Comparison of ENCODE assay signal across 9 cellular contexts in genomic region chr6:121932071-121933009, GRCh38.
DNase-seq lines count a peak whose midpoint lies in the region; ATAC-seq and TF ChIP-seq lines count a peak whose summit lies in the region.
"Had no signal": no experiment of that assay in that cellular context is flagged by ENCODE, and none has a peak within 500 bp of the region (broad histone marks: within the 10 kb centered on the region; RNA-seq: fewer than 3 reads in every experiment).

No MANE protein-coding gene starts in this region.

- peaks cover 34% of the 10 kb centered on the region for H3K4me1 ChIP-seq in HUES6 (ENCODE audit: control insufficient read depth, insufficient read depth, low read length)
- H3K4me1 ChIP-seq in lower lobe of right lung: no peaks in the 10 kb centered on the region

- no peaks in the 10 kb centered on the region for H3K36me3 Mint-ChIP-seq in stimulated activated effector memory CD8-positive, alpha-beta T cell treated with anti-CD3 and anti-CD28 coated beads, Interleukin-12 subunit alpha, Interleukin-12 subunit beta, amount 100 ng/mL, for 72 hours
- H3K36me3 Mint-ChIP-seq in stimulated activated naive B cell treated with anti-CD40 and anti-IgM and Interleukin-4, amounts not matched to agents 10 μg/mL and 1 μg/mL and 100 μg/mL, for 72 hours: no peaks in the 10 kb centered on the region
- H3K36me3 Mint-ChIP-seq: natural killer cell treated with Interleukin-12 subunit alpha and Interleukin-12 subunit beta and Interleukin-15 and Interleukin-18, amount 100 ng/mL, for 72 hours had no signal

- peak overlapping the region; percentile 68 for H3K9ac ChIP-seq in HUES6 (ENCODE audit: low read length)

- no peak for TF ChIP-seq CTCF in lower lobe of right lung (IDR thresholded peaks at IDR 0.05)

- peak overlapping the region; percentile 58; the same call in 1 of the 2 replicates for H3K27ac ChIP-seq in HUES6 (ENCODE audit: low read depth, low read length)
- H3K27ac ChIP-seq in lower lobe of right lung: no peak overlapping the region

- H3K36me3 ChIP-seq in HUES6 (ENCODE audit: control insufficient read depth, insufficient read depth, low read length): no peaks in the 10 kb centered on the region
- H3K36me3 ChIP-seq in lower lobe of right lung: no peaks in the 10 kb centered on the region

- no peaks in the 10 kb centered on the region for H3K4me1 Mint-ChIP-seq in stimulated activated effector memory CD8-positive, alpha-beta T cell treated with anti-CD3 and anti-CD28 coated beads, Interleukin-12 subunit alpha, Interleukin-12 subunit beta, amount 100 ng/mL, for 72 hours
- H3K4me1 Mint-ChIP-seq in stimulated activated naive B cell treated with anti-CD40 and anti-IgM and Interleukin-4, amounts not matched to agents 10 μg/mL and 1 μg/mL and 100 μg/mL, for 72 hours: no peaks in the 10 kb centered on the region

- no peaks in the 10 kb centered on the region for H3K27me3 Mint-ChIP-seq in stimulated activated naive B cell treated with anti-CD40 and anti-IgM and Interleukin-4, amounts not matched to agents 10 μg/mL and 1 μg/mL and 100 μg/mL, for 72 hours
- H3K27me3 Mint-ChIP-seq: natural killer cell treated with Interleukin-12 subunit alpha and Interleukin-12 subunit beta and Interleukin-15 and Interleukin-18, amount 100 ng/mL, for 72 hours had no signal

- H3K4me3 ChIP-seq in HUES6 (ENCODE audit: low read depth, low read length) (peak overlapping the region; percentile 22; the same call in 1 of the 2 replicates), lower lobe of right lung (no peak overlapping the region)

- no peaks in the 10 kb centered on the region for H3K27me3 ChIP-seq in HUES6 (ENCODE audit: control insufficient read depth, insufficient read depth, low read length)
- no peaks in the 10 kb centered on the region for H3K27me3 ChIP-seq in lower lobe of right lung (ENCODE audit: low read depth)

- H3K4me3 Mint-ChIP-seq in stimulated activated effector memory CD8-positive, alpha-beta T cell treated with anti-CD3 and anti-CD28 coated beads, Interleukin-12 subunit alpha, Interleukin-12 subunit beta, amount 100 ng/mL, for 72 hours: no peak overlapping the region
- no peak overlapping the region for H3K4me3 Mint-ChIP-seq in stimulated activated naive B cell treated with anti-CD40 and anti-IgM and Interleukin-4, amounts not matched to agents 10 μg/mL and 1 μg/mL and 100 μg/mL, for 72 hours
- H3K4me3 Mint-ChIP-seq: natural killer cell treated with Interleukin-12 subunit alpha and Interleukin-12 subunit beta and Interleukin-15 and Interleukin-18, amount 100 ng/mL, for 72 hours had no signal

- H3K27ac Mint-ChIP-seq in stimulated activated effector memory CD8-positive, alpha-beta T cell treated with anti-CD3 and anti-CD28 coated beads, Interleukin-12 subunit alpha, Interleukin-12 subunit beta, amount 100 ng/mL, for 72 hours: no peak overlapping the region
- no peak overlapping the region for H3K27ac Mint-ChIP-seq in stimulated activated naive B cell treated with anti-CD40 and anti-IgM and Interleukin-4, amounts not matched to agents 10 μg/mL and 1 μg/mL and 100 μg/mL, for 72 hours
- H3K27ac Mint-ChIP-seq: natural killer cell treated with Interleukin-12 subunit alpha and Interleukin-12 subunit beta and Interleukin-15 and Interleukin-18, amount 100 ng/mL, for 72 hours had no signal

- intact Hi-C loops in lower lobe of right lung (cut with DNase I): no loop called here

- DNase-seq in AG08395 (ENCODE audit: low spot score): peak; percentile 91
- DNase-seq in dedifferentiated amniotic fluid mesenchymal stem cell (ENCODE audit: extremely low spot score): peak; percentile 95
- DNase-seq in lower lobe of right lung: peak; percentile 39
- DNase-seq in stimulated activated effector memory CD8-positive, alpha-beta T cell treated with anti-CD3 and anti-CD28 coated beads, Interleukin-12 subunit alpha, Interleukin-12 subunit beta, amount 100 ng/mL, for 72 hours (ENCODE audit: low spot score in 2 of 2): no peak
- DNase-seq in NOMO-1 treated with dmso at 0.1 percent for 144 hours (lab: John Stamatoyannopoulos, UW; ENCODE audit: unreplicated experiment): no peak
- no peak for DNase-seq in RPMI8226
- no peak for DNase-seq in stimulated activated naive B cell treated with anti-CD40 and anti-IgM and Interleukin-4, amounts not matched to agents 10 μg/mL and 1 μg/mL and 100 μg/mL, for 72 hours

- H3K9me3 ChIP-seq in HUES6 (ENCODE audit: control insufficient read depth, insufficient read depth, low read depth, low read length): no peaks in the 10 kb centered on the region; the same call in 1 of the 2 replicates
- no peaks in the 10 kb centered on the region for H3K9me3 ChIP-seq in lower lobe of right lung

- ATAC-seq in lower lobe of right lung: peak; percentile 56 to 72
- no peak for ATAC-seq in stimulated activated effector memory CD8-positive, alpha-beta T cell treated with anti-CD3 and anti-CD28 coated beads, Interleukin-12 subunit alpha, Interleukin-12 subunit beta, amount 100 ng/mL, for 72 hours
- no peak for ATAC-seq in stimulated activated naive B cell treated with anti-CD40 and anti-IgM and Interleukin-4, amounts not matched to agents 10 μg/mL and 1 μg/mL and 100 μg/mL, for 72 hours (replicated peaks)
- ATAC-seq: natural killer cell treated with Interleukin-12 subunit alpha and Interleukin-12 subunit beta and Interleukin-15 and Interleukin-18, amount 100 ng/mL, for 72 hours had no signal

- H3K9me3 Mint-ChIP-seq in stimulated activated effector memory CD8-positive, alpha-beta T cell treated with anti-CD3 and anti-CD28 coated beads, Interleukin-12 subunit alpha, Interleukin-12 subunit beta, amount 100 ng/mL, for 72 hours: peaks cover 3% of the 10 kb centered on the region
- peaks cover 0 to 3% of the 10 kb centered on the region in 2 donors for H3K9me3 Mint-ChIP-seq in stimulated activated naive B cell treated with anti-CD40 and anti-IgM and Interleukin-4, amounts not matched to agents 10 μg/mL and 1 μg/mL and 100 μg/mL, for 72 hours

Comparison
In these comparisons a context has a peak if more than half of its experiments do, and no peak if none do; other contexts are left out.
1. DNase-seq: peak in AG08395 (single experiment), dedifferentiated amniotic fluid mesenchymal stem cell (single experiment) and lower lobe of right lung (single experiment); none in stimulated activated effector memory CD8-positive, alpha-beta T cell treated with anti-CD3 and anti-CD28 coated beads, Interleukin-12 subunit alpha, Interleukin-12 subunit beta, amount 100 ng/mL, for 72 hours (0 of 2), NOMO-1 treated with dmso at 0.1 percent for 144 hours (single experiment), RPMI8226 (single experiment) and stimulated activated naive B cell treated with anti-CD40 and anti-IgM and Interleukin-4, amounts not matched to agents 10 μg/mL and 1 μg/mL and 100 μg/mL, for 72 hours (single experiment).
2. ATAC-seq: peak in lower lobe of right lung (2 of 2); none in stimulated activated effector memory CD8-positive, alpha-beta T cell treated with anti-CD3 and anti-CD28 coated beads, Interleukin-12 subunit alpha, Interleukin-12 subunit beta, amount 100 ng/mL, for 72 hours (single experiment) and stimulated activated naive B cell treated with anti-CD40 and anti-IgM and Interleukin-4, amounts not matched to agents 10 μg/mL and 1 μg/mL and 100 μg/mL, for 72 hours (0 of 2).